Comparison of ENCODE assay signal across 23 cellular contexts in genomic region chr17:28862497-28862896, GRCh38.
"Had no signal": no experiment of that assay in that cellular context is flagged by ENCODE, and none has a peak within 500 bp of the region (broad histone marks: within the 10 kb centered on the region; RNA-seq: fewer than 3 reads in every experiment).

No MANE protein-coding gene starts in this region.

- H3K4me3 ChIP-seq: body of pancreas, cardiac muscle cell, hepatocyte, left lung, lung, stomach, suprapubic skin, transverse colon had no signal

- ATAC-seq: activated CD4-positive, CD25-positive, alpha-beta regulatory T cell treated with anti-CD3 and anti-CD28 coated beads, Interleukin-2, amount 50 U/mL, for 24 hours; body of pancreas; esophagus mucosa; left lung; naive thymus-derived CD8-positive, alpha-beta T cell had no signal

- H3K27ac Mint-ChIP-seq: activated T-helper 2 cell treated with anti-CD3 and anti-CD28 coated beads, Interferon-gamma antibody, Interleukin-2, Interleukin-4, amounts not matched to agents 10 μg/mL and 5 μg/mL and 100 μg/mL, durations not matched to agents 14 hours and 24 hours and 36 hours; progenitor cell of endocrine pancreas had no signal

- H3K4me1 Mint-ChIP-seq: immature natural killer cell had no signal

- H3K27me3 Mint-ChIP-seq: activated T-cell treated with anti-CD3 and anti-CD28 coated beads, Interleukin-2, amount 50 U/mL, for 24 hours; naive thymus-derived CD8-positive, alpha-beta T cell; progenitor cell of endocrine pancreas had no signal

- DNase-seq: activated CD4-positive, alpha-beta T cell treated with anti-CD3 and anti-CD28 coated beads, Interleukin-2, amount 50 U/mL, for 1 hour; activated CD8-positive, alpha-beta memory T cell treated with anti-CD3 and anti-CD28 coated beads for 24 hours; activated CD8-positive, alpha-beta memory T cell treated with anti-CD3 and anti-CD28 coated beads, Interleukin-2, amount 50 U/mL, for 4 hours; activated naive CD4-positive, alpha-beta T cell treated with anti-CD3 and anti-CD28 coated beads, Interleukin-2, amount 50 U/mL, for 16 hours; activated T-cell treated with anti-CD3 and anti-CD28 coated beads, Interleukin-2, amount 50 U/mL, for 24 hours; anterior cingulate cortex; body of pancreas; effector CD4-positive, alpha-beta T cell; glutamatergic neuron; immature natural killer cell; naive thymus-derived CD8-positive, alpha-beta T cell; stimulated activated CD4-positive, alpha-beta T cell treated with anti-CD3 and anti-CD28 coated beads, Interleukin-4, amount 100 ng/mL, for 24 hours; stomach had no signal

- H3K9me3 Mint-ChIP-seq: activated T-cell treated with anti-CD3 and anti-CD28 coated beads, Interleukin-2, amount 50 U/mL, for 24 hours; activated T-helper 2 cell treated with anti-CD3 and anti-CD28 coated beads, Interferon-gamma antibody, Interleukin-2, Interleukin-4, amounts not matched to agents 10 μg/mL and 5 μg/mL and 100 μg/mL, durations not matched to agents 14 hours and 24 hours and 36 hours; immature natural killer cell; naive thymus-derived CD8-positive, alpha-beta T cell had no signal

- H3K4me3 Mint-ChIP-seq: activated T-cell treated with anti-CD3 and anti-CD28 coated beads, Interleukin-2, amount 50 U/mL, for 24 hours; immature natural killer cell; naive thymus-derived CD8-positive, alpha-beta T cell had no signal
